Comparison of ENCODE assay signal across 9 cellular contexts in genomic region chr5:175464414-175465233, GRCh38. TPM values are rescaled to one million over a fixed set of nuclear protein-coding genes. Genes with fewer than 3 reads are reported as not detected.
DNase-seq lines count a peak whose midpoint lies in the region; ATAC-seq, FAIRE-seq and TF ChIP-seq lines count a peak whose summit lies in the region.
"Had no signal": no experiment of that assay in that cellular context is flagged by ENCODE, and none has a peak within 500 bp of the region (broad histone marks: within the 10 kb centered on the region; RNA-seq: fewer than 3 reads in every experiment).

No MANE protein-coding gene starts in this region.

- H2BK120ac ChIP-seq in H1 (replicated peaks; ENCODE audit: low read depth, low read length) = no peak overlapping the region

- FAIRE-seq in GM19239 (lab: Jason Lieb, UNC) = peak; percentile 91
- peak; percentile 62 for FAIRE-seq in H1 (lab: Jason Lieb, UNC)

- H3K56ac ChIP-seq in H1 (replicated peaks; ENCODE audit: insufficient read length, low read depth, low read length) = no peak overlapping the region

- H3K18ac ChIP-seq in H1 (ENCODE audit: extremely low read depth, low read length) = no peak overlapping the region

- CTCF ChIA-PET in CD8-positive, alpha-beta T cell (lab: Charles Lee) = interaction anchor here (0.6 to 6.1 kb wide), 27 partner anchors 8 to 570 kb away, joined by 3 to 42 read pairs (median 5); partner anchors contain the start of genes DRD1 and SFXN1
- CTCF ChIA-PET in activated CD4-positive, alpha-beta memory T cell treated with anti-CD3 and anti-CD28 coated beads, Interleukin-2, amount 10 ng/mL, durations not matched to agents 7 days and 5 days (lab: Charles Lee) = interaction anchor here (0.6 to 3.1 kb wide), 28 partner anchors 8 to 552 kb away, joined by 3 to 24 read pairs (median 4); partner anchors contain the start of gene SFXN1
- CTCF ChIA-PET in H1 (lab: Charles Lee; ENCODE audit: partially characterized antibody) = interaction anchor here (0.6 to 3.7 kb wide), 68 partner anchors 8 to 1028 kb away, joined by 3 to 18 read pairs (median 4); partner anchors contain the start of genes DRD1 and SFXN1

- peak overlapping the region in 1 of 2 experiments; percentile 30; a peak in 1 of 4 replicates for H3K4me2 ChIP-seq in H1 (ENCODE audit: insufficient read depth in 1 of 2, low read depth in 2 of 2, low read length in 2 of 2)

- no peak overlapping the region for H4K8ac ChIP-seq in H1 (ENCODE audit: extremely low read depth, insufficient read depth, low read length)

- POLR2A ChIA-PET in CD8-positive, alpha-beta T cell (lab: Charles Lee) = interaction anchor here (0.7 to 2.1 kb wide), 9 partner anchors 12 to 71 kb away, joined by 3 to 7 read pairs (median 4); partner anchors contain the start of gene SFXN1
- POLR2A ChIA-PET in activated CD4-positive, alpha-beta memory T cell treated with anti-CD3 and anti-CD28 coated beads, Interleukin-2, amount 10 ng/mL, durations not matched to agents 7 days and 5 days (lab: Charles Lee) = interaction anchor here (1.1 to 1.6 kb wide), 3 partner anchors 11 to 15 kb away, joined by 7 to 9 read pairs (median 8); partner anchors contain the start of gene SFXN1
- POLR2A ChIA-PET in H1 (lab: Charles Lee; ENCODE audit: partially characterized antibody) = interaction anchor here (1.4 kb wide), 1 partner anchor 14 kb away, joined by 5 read pairs; the partner anchor contains the start of gene SFXN1

- H4K5ac ChIP-seq in H1 (ENCODE audit: insufficient read length, low read depth, low read length) = no peak overlapping the region

- H3K9me3 ChIP-seq in CD8-positive, alpha-beta T cell (ENCODE audit: low read length) = no peaks in the 10 kb centered on the region
- no peaks in the 10 kb centered on the region for H3K9me3 ChIP-seq in H1 (ENCODE audit: insufficient read depth in 2 of 2, low read depth in 1 of 2, low read length in 1 of 2)

- no peak overlapping the region for H2AK5ac ChIP-seq in H1 (ENCODE audit: low read depth, low read length)

- H4K20me1 ChIP-seq in H1 (replicated peaks in 1 of 2; ENCODE audit: control insufficient read depth in 1 of 2, insufficient read depth in 2 of 2, low read length in 2 of 2) = no peaks in the 10 kb centered on the region

- H3K79me2 ChIP-seq in H1 (ENCODE audit: control insufficient read depth in 1 of 2, insufficient read depth in 2 of 2, low read length in 2 of 2) = no peaks in the 10 kb centered on the region

- TF ChIP-seq EP300 in H1 (IDR thresholded peaks at IDR 0.05; ENCODE audit: borderline replicate concordance in 1 of 2, low read depth in 2 of 2, low read length in 2 of 2) = no peak

- no peak overlapping the region for H2BK20ac ChIP-seq in H1 (ENCODE audit: low read length)

- no peak overlapping the region for H4K91ac ChIP-seq in H1 (replicated peaks; ENCODE audit: insufficient read length, low read length)

- peak; percentile 68 to 81 for TF ChIP-seq RAD21 in H1 (IDR thresholded peaks at IDR 0.05 in 1 of 2, conservative IDR thresholded peaks at IDR 0.05 in 1 of 2; ENCODE audit: low read depth in 2 of 2, low read length in 2 of 2)

- WGBS in H1 (ENCODE audit: extremely low coverage in 1 of 2, insufficient coverage in 1 of 2, insufficient read length in 1 of 2, insufficient replicate concordance in 2 of 2, low coverage in 1 of 2, low lambda C conversion rate in 2 of 2, missing lambda C conversion rate in 1 of 2), 2 experiments = 32% methylated on average over 9 of the region's 10 CpGs; no CpG with 5 or more reads in 1 of the 2 experiments

- peak overlapping the region; percentile 97 for H2AFZ ChIP-seq in H1 (ENCODE audit: low read length)

- H3K9ac ChIP-seq in H1 (replicated peaks in 1 of 4; ENCODE audit: extremely low read depth in 1 of 4, low read depth in 3 of 4, low read length in 3 of 4) = no peak overlapping the region

- H3K23me2 ChIP-seq in H1 (ENCODE audit: low read depth, low read length) = no peaks in the 10 kb centered on the region

- H3K4me3 Mint-ChIP-seq in CD8-positive, alpha-beta T cell = peak overlapping the region; percentile 5
- H3K4me3 Mint-ChIP-seq in activated CD4-positive, alpha-beta memory T cell treated with anti-CD3 and anti-CD28 coated beads, Interleukin-2, amount 10 ng/mL, durations not matched to agents 7 days and 5 days = no peak overlapping the region
- H3K4me3 Mint-ChIP-seq in nephron progenitor cell (no peak overlapping the region), type B pancreatic cell (no peak overlapping the region)

- peaks cover 7% of the 10 kb centered on the region for H3K4me1 ChIP-seq in CD8-positive, alpha-beta T cell (ENCODE audit: insufficient read depth, low read length)
- H3K4me1 ChIP-seq in H1 (replicated peaks in 1 of 4; ENCODE audit: control insufficient read depth in 3 of 4, insufficient read depth in 4 of 4, low read length in 3 of 4) = no peaks in the 10 kb centered on the region; a peak in 1 of 7 replicates

- ATAC-seq in CD8-positive, alpha-beta T cell = peak; percentile 98
- peak; percentile 98 for ATAC-seq in HG03159 (IDR thresholded peaks at IDR 0.05; ENCODE audit: unreplicated experiment)

- no peak overlapping the region for H3K23ac ChIP-seq in H1 (ENCODE audit: insufficient read length)

- H3K79me1 ChIP-seq in H1 (ENCODE audit: low read depth, low read length) = no peaks in the 10 kb centered on the region

- intact Hi-C loops in CD8-positive, alpha-beta T cell (cut with DNase I, micrococcal nuclease) = loop anchor here (2.0 to 5.0 kb wide), 3 partner anchors 14 to 58 kb away; partner anchors contain the start of gene SFXN1 (in 2 of the 2)

- no peak overlapping the region for H2BK15ac ChIP-seq in H1 (ENCODE audit: low read length)

- H3K27ac Mint-ChIP-seq in CD8-positive, alpha-beta T cell = peak overlapping the region; percentile 62
- no peak overlapping the region for H3K27ac Mint-ChIP-seq in activated CD4-positive, alpha-beta memory T cell treated with anti-CD3 and anti-CD28 coated beads, Interleukin-2, amount 10 ng/mL, durations not matched to agents 7 days and 5 days
- H3K27ac Mint-ChIP-seq in nephron progenitor cell (no peak overlapping the region), type B pancreatic cell (no peak overlapping the region)

- no peaks in the 10 kb centered on the region for H3K36me3 ChIP-seq in CD8-positive, alpha-beta T cell (ENCODE audit: insufficient read depth, low read length)
- H3K36me3 ChIP-seq in H1 (ENCODE audit: control insufficient read depth in 2 of 4, insufficient read depth in 4 of 4, low read length in 3 of 4) = no peaks in the 10 kb centered on the region

- H3K36me3 Mint-ChIP-seq in CD8-positive, alpha-beta T cell = no peaks in the 10 kb centered on the region
- H3K36me3 Mint-ChIP-seq in activated CD4-positive, alpha-beta memory T cell treated with anti-CD3 and anti-CD28 coated beads, Interleukin-2, amount 10 ng/mL, durations not matched to agents 7 days and 5 days (ENCODE audit: low read depth) = no peaks in the 10 kb centered on the region
- H3K36me3 Mint-ChIP-seq in nephron progenitor cell (ENCODE audit: low read depth) (no peaks in the 10 kb centered on the region), type B pancreatic cell (no peaks in the 10 kb centered on the region)

- DNase-seq in CD8-positive, alpha-beta T cell = peak; percentile 35 to 76 (median 61)
- DNase-seq in GM19239 (ENCODE audit: insufficient read length, low spot score) (no peak), NCI-H69 (lab: John Stamatoyannopoulos, UW) (peak; percentile 73), H1 (ENCODE audit: low read depth in 1 of 2, low spot score in 2 of 2) (peak in 1 of 2 experiments; percentile 87), nephron progenitor cell (peak; percentile 72), type B pancreatic cell (ENCODE audit: extremely low spot score, unreplicated experiment) (no peak)
- peak; percentile 77 for DNase-seq in activated CD4-positive, alpha-beta memory T cell treated with anti-CD3 and anti-CD28 coated beads, Interleukin-2, amount 10 ng/mL, durations not matched to agents 7 days and 5 days

- no peak overlapping the region for H3K4ac ChIP-seq in H1 (replicated peaks; ENCODE audit: insufficient read length, low read depth, low read length)

- H3K27me3 Mint-ChIP-seq in CD8-positive, alpha-beta T cell (ENCODE audit: low read depth) = no peaks in the 10 kb centered on the region
- H3K27me3 Mint-ChIP-seq in activated CD4-positive, alpha-beta memory T cell treated with anti-CD3 and anti-CD28 coated beads, Interleukin-2, amount 10 ng/mL, durations not matched to agents 7 days and 5 days = peaks cover 4% of the 10 kb centered on the region
- H3K27me3 Mint-ChIP-seq in nephron progenitor cell (ENCODE audit: low read depth, poor library complexity) = peaks cover 13% of the 10 kb centered on the region
- peaks cover 17% of the 10 kb centered on the region for H3K27me3 Mint-ChIP-seq in type B pancreatic cell

- no peak overlapping the region for H3K14ac ChIP-seq in H1 (ENCODE audit: insufficient read length)

- no peaks in the 10 kb centered on the region for H3K9me3 Mint-ChIP-seq in CD8-positive, alpha-beta T cell
- H3K9me3 Mint-ChIP-seq in activated CD4-positive, alpha-beta memory T cell treated with anti-CD3 and anti-CD28 coated beads, Interleukin-2, amount 10 ng/mL, durations not matched to agents 7 days and 5 days = no peaks in the 10 kb centered on the region
- H3K9me3 Mint-ChIP-seq in nephron progenitor cell (no peaks in the 10 kb centered on the region), type B pancreatic cell (no peaks in the 10 kb centered on the region)

- peak; percentile 78 for TF ChIP-seq CTCF in CD8-positive, alpha-beta T cell (IDR thresholded peaks at IDR 0.05)
- peak; percentile 63 to 87 (median 70) for TF ChIP-seq CTCF in H1 (IDR thresholded peaks at IDR 0.05; ENCODE audit: control extremely low read depth in 1 of 3, insufficient read depth in 1 of 3, low read depth in 1 of 3, low read length in 3 of 3)
- peak; percentile 73 for TF ChIP-seq CTCF in nephron progenitor cell (IDR thresholded peaks at IDR 0.05)
- TF ChIP-seq CTCF in type B pancreatic cell (conservative IDR thresholded peaks at IDR 0.05) = peak; percentile 81

- no peak overlapping the region for H2BK5ac ChIP-seq in H1 (ENCODE audit: low read depth, low read length)

- no peak overlapping the region for H2BK12ac ChIP-seq in H1 (ENCODE audit: low read depth, low read length)

- TF ChIP-seq POLR2A in H1 (IDR thresholded peaks at IDR 0.05; ENCODE audit: control extremely low read depth in 1 of 2, low read depth in 2 of 2, low read length in 2 of 2) = no peak

- no peak overlapping the region for H3K4me3 ChIP-seq in CD8-positive, alpha-beta T cell (ENCODE audit: low read depth, low read length)
- H3K4me3 ChIP-seq in H1 (ENCODE audit: extremely low read depth in 1 of 4, insufficient read depth in 2 of 4, low read depth in 3 of 4, low read length in 4 of 4) = no peak overlapping the region

- H3K27me3 ChIP-seq in CD8-positive, alpha-beta T cell (ENCODE audit: insufficient read depth, low read length) = no peaks in the 10 kb centered on the region
- H3K27me3 ChIP-seq in H1 (replicated peaks in 1 of 4; ENCODE audit: control insufficient read depth in 3 of 4, extremely low read depth in 1 of 4, insufficient read depth in 3 of 4, low read length in 3 of 4) = no peaks in the 10 kb centered on the region

- no peak overlapping the region for H3K27ac ChIP-seq in CD8-positive, alpha-beta T cell (ENCODE audit: low read depth, low read length)
- H3K27ac ChIP-seq in H1 (ENCODE audit: low read depth, low read length) = no peak overlapping the region

- H3K4me1 Mint-ChIP-seq in CD8-positive, alpha-beta T cell (ENCODE audit: low read depth) = peaks cover 10% of the 10 kb centered on the region
- H3K4me1 Mint-ChIP-seq in activated CD4-positive, alpha-beta memory T cell treated with anti-CD3 and anti-CD28 coated beads, Interleukin-2, amount 10 ng/mL, durations not matched to agents 7 days and 5 days = peaks cover 7% of the 10 kb centered on the region
- H3K4me1 Mint-ChIP-seq in nephron progenitor cell = peaks cover 16% of the 10 kb centered on the region
- H3K4me1 Mint-ChIP-seq in type B pancreatic cell (ENCODE audit: unreplicated experiment) = peaks cover 12% of the 10 kb centered on the region

RNA-seq across cellular contexts. Expression of gene SFXN1, which starts 13.7 kb away (rescaled TPM):
- 100 to 1,000 TPM; 169 to 174 TPM for total RNA-seq in CD8-positive, alpha-beta T cell
- total RNA-seq in activated CD4-positive, alpha-beta memory T cell treated with anti-CD3 and anti-CD28 coated beads, Interleukin-2, amount 10 ng/mL, durations not matched to agents 7 days and 5 days = 100 to 1,000 TPM; 206 to 216 TPM
- 94.1 and 97.6 TPM in 2 replicates for total RNA-seq in H1 (2021; fragmentation: NEBNext Ultra II Directional; extraction: Animal tissue kit (Norgen Biotek cat#: 25700))
- 54.5 and 72.7 TPM in 2 replicates for polyA plus RNA-seq in H1 (2011; rRNA removed)
- polyA plus RNA-seq in H1 (2011; cell fraction: cytosol; rRNA removed) = 81.1 TPM
- 67.1 TPM for polyA plus RNA-seq in H1 (2011; cell fraction: nucleus; rRNA removed)
- polyA plus RNA-seq in H1 (2012, experiment 1 of 2) = 77.2 to 112 TPM (median 101 TPM) in 4 replicates
- polyA plus RNA-seq in H1 (2012, experiment 2 of 2) = 39.1 TPM
- polyA plus RNA-seq in H1 (2013, experiment 1 of 2) = 30.9 TPM
- polyA plus RNA-seq in H1 (2013, experiment 2 of 2) = 32.6 TPM
- 249 and 320 TPM in 2 replicates for polyA minus RNA-seq in H1 (2011; rRNA and poly(A)+ RNA removed)
- 55.5 TPM for polyA minus RNA-seq in H1 (2011; cell fraction: cytosol; rRNA and poly(A)+ RNA removed)
- 81.9 TPM for polyA minus RNA-seq in H1 (2011; cell fraction: nucleus; rRNA and poly(A)+ RNA removed)
- total RNA-seq in type B pancreatic cell (ENCODE audit: low replicate concordance) = 79.2 and 84.3 TPM in 2 replicates

RNA-seq across cellular contexts. Expression of gene DRD1, which starts 20.6 kb away (rescaled TPM):
- total RNA-seq in CD8-positive, alpha-beta T cell = not detected
- not detected for total RNA-seq in activated CD4-positive, alpha-beta memory T cell treated with anti-CD3 and anti-CD28 coated beads, Interleukin-2, amount 10 ng/mL, durations not matched to agents 7 days and 5 days
- total RNA-seq in H1 (2021; fragmentation: NEBNext Ultra II Directional; extraction: Animal tissue kit (Norgen Biotek cat#: 25700)) = 0.08 and 0.19 TPM in 2 replicates
- 0.03 and 0.05 TPM in 2 replicates for polyA plus RNA-seq in H1 (2011; rRNA removed)
- 0.06 TPM for polyA plus RNA-seq in H1 (2011; cell fraction: cytosol; rRNA removed)
- 0.10 TPM for polyA plus RNA-seq in H1 (2011; cell fraction: nucleus; rRNA removed)
- polyA plus RNA-seq in H1 (2012, experiment 1 of 2) = 0.05 to 0.09 TPM (median 0.07 TPM) in 4 replicates
- not detected for polyA plus RNA-seq in H1 (2012, experiment 2 of 2)
- polyA plus RNA-seq in H1 (2013, experiment 1 of 2) = 0.06 TPM
- 0.06 TPM for polyA plus RNA-seq in H1 (2013, experiment 2 of 2)
- 0.13 and 0.15 TPM in 2 replicates for polyA minus RNA-seq in H1 (2011; rRNA and poly(A)+ RNA removed)
- polyA minus RNA-seq in H1 (2011; cell fraction: cytosol; rRNA and poly(A)+ RNA removed) = not detected
- 0.20 TPM for polyA minus RNA-seq in H1 (2011; cell fraction: nucleus; rRNA and poly(A)+ RNA removed)
- total RNA-seq in type B pancreatic cell (ENCODE audit: low replicate concordance) = 0.17 and 0.87 TPM in 2 replicates
- total RNA-seq: T-helper 1 cell treated with Interleukin-12 subunit alpha and Interleukin-12 subunit beta and Interleukin-4 antibody, amounts not matched to agents 30 ng/mL and 1 ng/mL, for 36 hours had no signal

Comparison
In these comparisons a context has a peak if more than half of its experiments do, and no peak if none do; other contexts are left out.
1. DNase-seq: peak in CD8-positive, alpha-beta T cell (7 of 7), NCI-H69 (single experiment), activated CD4-positive, alpha-beta memory T cell treated with anti-CD3 and anti-CD28 coated beads, Interleukin-2, amount 10 ng/mL, durations not matched to agents 7 days and 5 days (single experiment) and nephron progenitor cell (single experiment); none in GM19239 (single experiment) and type B pancreatic cell (single experiment).
2. Peak in every context shown above with its lines, with median percentiles within 50 percentile points of each other: CTCF ChIP-seq.